In the genomic region with DNA sequence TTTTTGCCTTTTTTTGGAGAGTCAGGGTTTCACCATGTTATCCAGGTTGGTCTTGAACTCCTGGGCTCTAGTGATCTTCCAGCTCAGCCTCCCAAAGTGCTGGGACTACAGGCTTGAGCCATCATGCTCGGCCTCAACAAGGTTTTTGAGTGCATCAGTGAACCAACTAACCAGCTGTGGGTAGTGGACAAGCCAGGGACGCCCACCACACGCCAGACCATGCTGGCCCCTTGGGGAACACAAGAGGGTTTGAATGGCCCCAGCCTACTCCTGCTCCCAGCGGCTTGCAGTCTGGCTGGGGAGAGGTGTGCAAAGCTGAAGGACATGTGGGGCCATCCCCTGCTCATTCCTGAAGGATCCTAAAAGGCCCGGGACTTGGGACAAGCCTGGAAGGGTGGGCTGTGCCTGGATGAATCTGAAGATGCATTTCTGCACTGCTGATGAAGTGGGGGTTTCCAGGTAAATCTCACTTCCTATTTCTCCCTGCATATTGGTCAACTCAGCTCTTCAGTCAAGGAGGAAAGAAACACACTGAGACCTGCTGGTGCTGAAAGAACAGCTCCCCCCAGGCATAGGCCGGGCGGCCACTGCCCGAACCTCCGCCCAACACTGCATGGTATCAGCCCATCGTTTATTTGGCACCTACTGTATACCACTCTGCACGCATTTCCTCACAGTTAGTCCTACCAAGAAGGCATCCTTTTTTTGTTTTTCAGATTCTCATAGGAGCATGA, we compare ENCODE assay signal across 1 cellular context.
TF ChIP-seq lines count a peak whose summit lies in the region.

No MANE protein-coding gene starts in this region.

TF ChIP-seq in HEK293T, 16 proteins besides CTCF, POLR2A, EP300 and RAD21 (continued from another document):
- TF ChIP-seq BHLHE40 (IDR thresholded peaks at IDR 0.05; ENCODE audit: borderline replicate concordance) (no peak), SUZ12 (IDR thresholded peaks at IDR 0.05) (no peak), CTBP1 (IDR thresholded peaks at IDR 0.05; ENCODE audit: borderline replicate concordance) (no peak)
